In the genomic region with DNA sequence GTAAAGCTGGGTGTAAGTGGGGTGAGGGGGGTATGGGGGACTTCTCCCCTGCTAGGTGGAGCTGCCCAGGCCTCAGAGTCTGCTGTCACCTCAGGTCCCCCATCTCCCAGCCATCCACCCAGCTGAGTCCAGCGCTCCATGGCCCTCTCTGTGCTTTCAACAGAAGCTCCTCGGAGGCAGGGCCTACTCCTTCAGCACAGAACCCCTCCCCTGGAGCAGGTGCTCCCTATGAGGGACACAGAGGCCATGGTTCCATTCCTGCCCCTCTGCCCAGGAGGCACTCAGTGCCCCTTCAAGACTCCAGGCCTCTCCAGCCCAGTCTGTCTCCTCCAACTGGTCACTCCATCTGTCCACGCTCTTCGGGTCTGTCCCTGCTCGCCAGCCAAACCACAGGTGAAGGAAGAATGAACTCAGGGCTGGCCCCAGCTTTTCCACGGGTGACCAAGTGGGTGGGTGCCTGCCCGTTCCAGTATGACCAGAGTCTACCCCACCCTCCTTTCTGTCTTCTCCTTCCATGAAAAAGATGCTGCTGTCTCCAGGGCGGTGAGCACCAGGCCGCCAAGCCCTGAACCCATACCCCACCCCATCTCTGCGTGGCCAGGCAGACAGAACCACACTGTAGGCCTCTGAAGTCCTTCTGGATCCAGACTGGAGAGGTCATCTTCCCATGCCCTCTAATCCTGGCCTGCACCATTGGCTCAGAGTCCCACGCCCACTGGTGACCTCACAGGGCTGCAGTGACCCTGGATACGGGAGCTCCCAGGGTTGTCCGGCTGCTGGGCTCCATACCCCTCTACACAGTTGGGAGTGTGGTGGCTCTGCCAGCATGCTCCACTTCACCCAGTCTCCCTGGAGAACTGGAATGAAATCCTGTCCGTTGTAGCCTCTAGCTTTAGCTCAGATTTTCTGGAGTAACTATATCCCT, we compare ENCODE assay signal across 1 cellular context.
A peak's percentile ranks its signal among the peaks of the same experiment; 100 is the strongest.
TF ChIP-seq lines count a peak whose summit lies in the region.

No MANE protein-coding gene starts in this region.

TF ChIP-seq in liver, 16 proteins besides CTCF, POLR2A, EP300 and RAD21 (continued from another document):
- TF ChIP-seq, protein P1, sequence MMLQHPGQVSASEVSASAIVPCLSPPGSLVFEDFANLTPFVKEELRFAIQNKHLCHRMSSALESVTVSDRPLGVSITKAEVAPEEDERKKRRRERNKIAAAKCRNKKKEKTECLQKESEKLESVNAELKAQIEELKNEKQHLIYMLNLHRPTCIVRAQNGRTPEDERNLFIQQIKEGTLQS (IDR thresholded peaks at IDR 0.05), result no peak
- TF ChIP-seq MAX (IDR thresholded peaks at IDR 0.05) (no peak), FOXA2 (IDR thresholded peaks at IDR 0.05) (no peak), JUND (IDR thresholded peaks at IDR 0.05) (no peak), NR2F2 (IDR thresholded peaks at IDR 0.05) (peak; percentile 36)
